1 cellular context compared by ENCODE assay signal in the genomic region with DNA sequence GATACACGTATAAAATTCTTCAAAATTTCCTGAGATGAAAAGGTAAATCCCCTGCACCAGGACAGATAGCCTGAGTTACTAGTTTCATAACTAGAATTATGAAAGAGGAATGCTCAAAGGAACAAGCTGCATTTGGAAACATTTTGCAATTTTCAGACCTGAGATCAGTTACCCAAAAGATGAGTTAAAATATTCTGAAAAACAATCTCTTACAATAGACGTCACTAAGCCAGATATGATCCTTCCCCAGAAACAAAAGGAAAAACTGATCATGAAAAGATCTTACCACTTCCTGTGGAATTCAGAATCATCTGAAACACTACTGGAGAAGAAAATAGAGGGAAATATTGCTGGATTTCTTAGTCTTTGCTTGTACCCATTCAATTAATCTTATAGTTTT.
TF ChIP-seq lines count a peak whose summit lies in the region.

No MANE protein-coding gene starts in this region.

TF ChIP-seq in SK-N-SH, 30 proteins besides CTCF, POLR2A, EP300 and RAD21 (continued from another document):
- TF ChIP-seq, protein P1, sequence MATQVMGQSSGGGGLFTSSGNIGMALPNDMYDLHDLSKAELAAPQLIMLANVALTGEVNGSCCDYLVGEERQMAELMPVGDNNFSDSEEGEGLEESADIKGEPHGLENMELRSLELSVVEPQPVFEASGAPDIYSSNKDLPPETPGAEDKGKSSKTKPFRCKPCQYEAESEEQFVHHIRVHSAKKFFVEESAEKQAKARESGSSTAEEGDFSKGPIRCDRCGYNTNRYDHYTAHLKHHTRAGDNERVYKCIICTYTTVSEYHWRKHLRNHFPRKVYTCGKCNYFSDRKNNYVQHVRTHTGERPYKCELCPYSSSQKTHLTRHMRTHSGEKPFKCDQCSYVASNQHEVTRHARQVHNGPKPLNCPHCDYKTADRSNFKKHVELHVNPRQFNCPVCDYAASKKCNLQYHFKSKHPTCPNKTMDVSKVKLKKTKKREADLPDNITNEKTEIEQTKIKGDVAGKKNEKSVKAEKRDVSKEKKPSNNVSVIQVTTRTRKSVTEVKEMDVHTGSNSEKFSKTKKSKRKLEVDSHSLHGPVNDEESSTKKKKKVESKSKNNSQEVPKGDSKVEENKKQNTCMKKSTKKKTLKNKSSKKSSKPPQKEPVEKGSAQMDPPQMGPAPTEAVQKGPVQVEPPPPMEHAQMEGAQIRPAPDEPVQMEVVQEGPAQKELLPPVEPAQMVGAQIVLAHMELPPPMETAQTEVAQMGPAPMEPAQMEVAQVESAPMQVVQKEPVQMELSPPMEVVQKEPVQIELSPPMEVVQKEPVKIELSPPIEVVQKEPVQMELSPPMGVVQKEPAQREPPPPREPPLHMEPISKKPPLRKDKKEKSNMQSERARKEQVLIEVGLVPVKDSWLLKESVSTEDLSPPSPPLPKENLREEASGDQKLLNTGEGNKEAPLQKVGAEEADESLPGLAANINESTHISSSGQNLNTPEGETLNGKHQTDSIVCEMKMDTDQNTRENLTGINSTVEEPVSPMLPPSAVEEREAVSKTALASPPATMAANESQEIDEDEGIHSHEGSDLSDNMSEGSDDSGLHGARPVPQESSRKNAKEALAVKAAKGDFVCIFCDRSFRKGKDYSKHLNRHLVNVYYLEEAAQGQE (IDR thresholded peaks at IDR 0.05; ENCODE audit: low read depth, low read length) = no peak
- TF ChIP-seq SIN3A (IDR thresholded peaks at IDR 0.05; ENCODE audit: borderline replicate concordance, low read depth, low read length) (no peak), EZH2phosphoT487 (IDR thresholded peaks at IDR 0.05; ENCODE audit: borderline replicate concordance, low read depth) (no peak), ELF1 (IDR thresholded peaks at IDR 0.05) (no peak)
